ENCODE assay signal across 16 cellular contexts in the genomic region with DNA sequence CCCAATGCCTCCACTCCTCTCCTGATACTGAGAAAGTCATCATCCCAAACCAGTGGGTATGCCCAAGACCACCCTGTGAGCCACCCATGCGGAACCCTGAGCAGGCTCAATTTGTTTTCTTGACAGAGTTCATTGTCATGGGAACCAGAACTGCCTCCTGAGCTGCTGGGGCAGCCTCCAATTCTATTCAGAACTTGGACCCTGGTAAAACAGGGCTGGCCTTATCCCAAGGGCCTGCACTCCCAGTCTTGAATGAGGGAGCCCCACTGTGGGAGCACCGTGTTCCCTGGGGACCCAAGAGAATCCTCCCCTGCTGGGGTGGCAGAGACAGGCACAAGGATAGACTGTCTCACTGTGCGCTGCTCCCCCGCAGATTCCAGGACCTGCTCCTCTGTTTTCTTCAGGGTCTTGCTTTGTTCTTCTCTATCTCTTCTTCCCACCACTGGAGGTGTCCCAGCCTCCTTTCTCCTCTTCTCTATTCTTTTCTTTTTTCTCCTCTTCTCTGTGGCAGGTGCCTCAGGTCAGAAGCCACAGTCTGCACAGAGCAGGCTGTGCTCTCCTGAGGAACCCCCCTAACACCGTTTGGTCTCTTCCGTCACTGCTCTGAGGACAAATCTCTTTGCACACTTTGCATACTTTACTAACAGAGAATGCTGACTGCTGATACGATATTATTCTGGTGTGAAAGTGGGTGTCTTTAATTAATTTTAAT. TPM values are rescaled to one million over a fixed set of nuclear protein-coding genes. Genes with fewer than 3 reads are reported as not detected.
DNase-seq lines count a peak whose midpoint lies in the region; ATAC-seq lines count a peak whose summit lies in the region.
"Had no signal": no experiment of that assay in that cellular context is flagged by ENCODE, and none has a peak within 500 bp of the region (broad histone marks: within the 10 kb centered on the region; RNA-seq: fewer than 3 reads in every experiment).

No MANE protein-coding gene starts in this region.

- H2BK5ac ChIP-seq in trophoblast cell (ENCODE audit: low read depth, low read length, poor library complexity): no peak overlapping the region

- no peak for ATAC-seq in HG02840 (IDR thresholded peaks at IDR 0.05; ENCODE audit: low FRiP score, unreplicated experiment)
- ATAC-seq: GM12878, PC-3 had no signal

- no peak overlapping the region for H3K18ac ChIP-seq in trophoblast cell (ENCODE audit: low read length)

- H3K4ac ChIP-seq in trophoblast cell (ENCODE audit: low read depth, low read length): no peak overlapping the region

- H2BK12ac ChIP-seq in trophoblast cell (ENCODE audit: low read length): no peak overlapping the region

- H3K4me3 ChIP-seq in trophoblast cell (ENCODE audit: low read depth, low read length): no peak overlapping the region
- H3K4me3 ChIP-seq: GM12878 had no signal

- no peak overlapping the region for H3K23ac ChIP-seq in trophoblast cell (ENCODE audit: low read length)

- no CpG with 5 or more reads among the region's 7 CpGs for WGBS in trophoblast cell (ENCODE audit: extremely low coverage, insufficient coverage, insufficient read length)

- no peaks in the 10 kb centered on the region for H3K4me1 ChIP-seq in trophoblast cell (ENCODE audit: control insufficient read depth in 1 of 2, insufficient read depth in 2 of 2, low read length in 2 of 2)

- peak; percentile 42 for DNase-seq in Ammon's horn (ENCODE audit: low spot score)
- DNase-seq in head of caudate nucleus: peak in 24 of 42 donors; percentile 5 to 69 (median 32)
- DNase-seq in putamen (ENCODE audit: low spot score): peak; percentile 33
- no peak for DNase-seq in trophoblast cell
- DNase-seq in NCI-H128 (lab: John Stamatoyannopoulos, UW; ENCODE audit: unreplicated experiment): no peak
- DNase-seq in cerebellar cortex (ENCODE audit: low spot score): no peak
- DNase-seq: Calu3, DMS79, MV-4-11, NCI-H1436, NCI-H2029 treated with DMSO at 0.1 percent for 48 hours, NCI-H524 treated with DMSO at 0.1 percent for 48 hours, PC-3 had no signal

- intact Hi-C loops in head of caudate nucleus (cut with DNase I): no loop called here

- no peaks in the 10 kb centered on the region for H3K27me3 ChIP-seq in trophoblast cell (ENCODE audit: insufficient read depth, low read length)

- H2AFZ ChIP-seq in trophoblast cell (ENCODE audit: insufficient read depth, low read length, poor library complexity): no peak overlapping the region

- no peaks in the 10 kb centered on the region for H3K36me3 ChIP-seq in trophoblast cell (ENCODE audit: control insufficient read depth in 1 of 2, insufficient read depth in 2 of 2, low read length in 2 of 2)

- H3K79me1 ChIP-seq in trophoblast cell (ENCODE audit: low read length): no peaks in the 10 kb centered on the region

- H3K9ac ChIP-seq in trophoblast cell (ENCODE audit: low read length): no peak overlapping the region

- H3K79me2 ChIP-seq in trophoblast cell (ENCODE audit: control insufficient read depth, insufficient read depth, low read length, poor library complexity): no peaks in the 10 kb centered on the region

- H4K91ac ChIP-seq in trophoblast cell (ENCODE audit: low read depth, low read length): no peak overlapping the region

- no peak overlapping the region for H3K4me2 ChIP-seq in trophoblast cell (ENCODE audit: low read length)

- H2AK5ac ChIP-seq in trophoblast cell (ENCODE audit: low read length): no peak overlapping the region

- H4K12ac ChIP-seq in trophoblast cell (ENCODE audit: low read depth, low read length): no peak overlapping the region

- no peaks in the 10 kb centered on the region for H3K9me3 ChIP-seq in trophoblast cell (ENCODE audit: insufficient read depth, low read depth, low read length)

- H2BK120ac ChIP-seq in trophoblast cell (ENCODE audit: insufficient read depth, low read length, poor library complexity): no peak overlapping the region

- H4K8ac ChIP-seq in trophoblast cell (ENCODE audit: low read depth, low read length): no peak overlapping the region

- H3K14ac ChIP-seq in trophoblast cell (ENCODE audit: low read length): no peak overlapping the region

- peak overlapping the region; percentile 18 for H3K27ac ChIP-seq in angular gyrus (ENCODE audit: low read depth, low read length)
- no peak overlapping the region for H3K27ac ChIP-seq in trophoblast cell (ENCODE audit: low read depth, low read length)

RNA-seq across cellular contexts. Expression of gene CHPT1, which starts 31.3 kb away (rescaled TPM):
- 9.3 and 10.0 TPM in 2 replicates for polyA plus RNA-seq in trophoblast cell (2013)

Comparison
In these comparisons a context has a peak if more than half of its experiments do, and no peak if none do; other contexts are left out.
1. DNase-seq: peak in Ammon's horn (single experiment), head of caudate nucleus (24 of 42) and putamen (single experiment); none in trophoblast cell (0 of 2), NCI-H128 (single experiment) and cerebellar cortex (single experiment).